ENCODE assay signal across 9 cellular contexts in the genomic region with DNA sequence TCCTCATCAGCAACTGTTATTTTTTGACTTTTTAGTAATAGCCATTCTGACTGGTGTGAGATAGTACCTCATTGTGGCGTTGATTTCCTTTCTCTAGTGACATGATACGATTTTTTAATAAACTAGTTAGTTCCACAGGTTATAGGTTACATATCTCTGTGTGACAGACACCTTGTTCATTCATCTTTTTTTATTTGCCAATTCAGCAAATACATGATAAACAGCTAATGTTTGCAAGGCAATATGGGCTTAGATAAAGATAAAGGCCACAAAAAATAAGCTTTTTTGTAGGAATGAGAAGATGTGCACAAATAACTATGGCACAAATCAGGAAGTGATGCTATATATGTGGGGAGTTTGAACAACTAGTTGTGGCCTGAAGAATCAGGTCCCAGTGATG.
"Had no signal": no experiment of that assay in that cellular context is flagged by ENCODE, and none has a peak within 500 bp of the region (broad histone marks: within the 10 kb centered on the region; RNA-seq: fewer than 3 reads in every experiment).

No MANE protein-coding gene starts in this region.

- H3K27ac ChIP-seq: KMS-11 had no signal

- H3K36me3 ChIP-seq: HAP-1 had no signal

- H3K9ac ChIP-seq: KMS-11 had no signal

- H2AFZ ChIP-seq: GM23338 had no signal

- ATAC-seq: GM23338, HCT116 had no signal

- H3K4me3 ChIP-seq: GM23338, HAP-1 had no signal

- H3K4me2 ChIP-seq: GM23338, KMS-11 had no signal

- DNase-seq: H7, HFFc6, KBM-7 had no signal

- H3K9me3 ChIP-seq: HAP-1 had no signal

- H3K4me1 ChIP-seq: HAP-1 had no signal

- FAIRE-seq: H1, HTR-8/SVneo had no signal
